In genomic region chr3:23359116-23359515, GRCh38 we compare ENCODE assay signal across 8 cellular contexts.
"Had no signal": no experiment of that assay in that cellular context is flagged by ENCODE, and none has a peak within 500 bp of the region (broad histone marks: within the 10 kb centered on the region; RNA-seq: fewer than 3 reads in every experiment).

No MANE protein-coding gene starts in this region.

- ATAC-seq: GM12878 had no signal

- H3K4me3 ChIP-seq: GM12878 had no signal

- DNase-seq: GDM1, GF-D8 had no signal

- FAIRE-seq: G401.6, GM12878, GM12891, GM12892, GM18507, GM19239 had no signal
